In the genomic region with DNA sequence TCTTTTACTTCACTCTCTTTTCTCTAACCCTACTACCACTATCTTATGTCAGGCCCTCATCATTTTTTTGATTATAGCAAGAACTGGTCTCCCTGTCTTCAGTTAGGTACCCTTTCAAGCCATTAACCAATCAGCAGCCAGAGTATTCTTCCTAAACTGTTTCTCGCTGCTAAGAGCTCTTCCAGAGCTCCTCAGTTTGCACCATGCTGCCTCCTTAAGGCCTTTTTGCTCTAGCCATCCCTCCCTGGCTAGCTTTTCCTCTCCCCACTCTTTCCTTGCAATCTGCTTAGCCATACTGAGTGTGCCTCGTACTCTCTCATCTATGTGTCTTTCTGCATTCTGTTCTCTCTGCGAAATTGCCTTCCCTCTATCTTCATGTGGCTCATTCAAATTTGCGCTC, we compare ENCODE assay signal across 1 cellular context.
TF ChIP-seq lines count a peak whose summit lies in the region.

No MANE protein-coding gene starts in this region.

TF ChIP-seq in WTC11, 78 proteins besides CTCF, POLR2A, EP300 and RAD21 (continued from another document):
- TF ChIP-seq, protein P1, sequence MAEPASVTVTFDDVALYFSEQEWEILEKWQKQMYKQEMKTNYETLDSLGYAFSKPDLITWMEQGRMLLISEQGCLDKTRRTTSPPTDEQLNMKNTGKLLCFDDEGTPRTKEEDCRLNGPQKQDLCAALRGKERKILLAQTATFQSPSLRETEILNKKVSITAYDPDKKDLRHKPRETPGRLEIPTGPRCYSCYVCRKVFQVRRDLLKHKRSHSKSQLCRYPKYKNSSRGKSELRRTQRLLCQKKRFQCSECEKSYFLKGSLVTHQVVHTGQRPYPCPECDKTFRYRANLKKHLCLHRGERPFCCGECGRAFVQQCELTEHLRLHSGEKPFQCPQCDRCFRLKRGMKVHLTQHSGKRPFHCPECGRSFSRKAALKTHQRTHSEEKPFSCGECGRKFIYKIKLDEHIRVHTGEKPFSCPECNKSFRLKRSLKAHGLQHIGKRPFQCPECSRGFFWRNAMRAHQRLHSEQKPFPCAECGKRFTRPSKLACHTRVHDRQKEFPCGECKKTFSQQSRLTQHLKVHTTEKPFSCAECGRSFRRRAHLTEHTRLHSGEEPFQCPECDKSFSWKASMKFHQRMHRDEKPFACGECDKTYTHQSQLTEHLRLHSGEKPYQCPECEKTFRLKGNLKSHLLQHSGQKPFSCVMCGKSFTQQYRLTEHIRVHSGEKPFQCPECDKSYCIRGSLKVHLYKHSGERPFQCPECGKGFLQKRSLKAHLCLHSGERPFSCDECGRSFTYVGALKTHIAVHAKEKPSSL (CRISPR knock-in tag; conservative IDR thresholded peaks at IDR 0.05): no peak
- TF ChIP-seq ZNF138 (CRISPR knock-in tag; conservative IDR thresholded peaks at IDR 0.05): no peak
